16 cellular contexts compared by ENCODE assay signal in genomic region chr12:123608192-123608591, GRCh38.
"Had no signal": no experiment of that assay in that cellular context is flagged by ENCODE, and none has a peak within 500 bp of the region (broad histone marks: within the 10 kb centered on the region; RNA-seq: fewer than 3 reads in every experiment).

No MANE protein-coding gene starts in this region.

- H3K27me3 Mint-ChIP-seq: activated CD4-positive, alpha-beta memory T cell treated with anti-CD3 and anti-CD28 coated beads, Interleukin-2, amount 10 ng/mL, durations not matched to agents 7 days and 5 days; naive thymus-derived CD4-positive, alpha-beta T cell; stimulated activated memory B cell treated with anti-CD40 and anti-IgM and Interleukin-4, amounts not matched to agents 10 μg/mL and 1 μg/mL and 100 μg/mL, for 72 hours had no signal

- H3K27ac ChIP-seq: ascending aorta, left lung, neutrophil, parathyroid adenoma, thyroid gland, uterus had no signal

- H3K9ac ChIP-seq: parathyroid adenoma had no signal

- H3K4me3 Mint-ChIP-seq: activated CD4-positive, alpha-beta memory T cell treated with anti-CD3 and anti-CD28 coated beads, Interleukin-2, amount 10 ng/mL, durations not matched to agents 7 days and 5 days; activated T-helper 1 cell treated with anti-CD3 and anti-CD28 coated beads, Interleukin-12 subunit alpha, Interleukin-12 subunit beta, Interleukin-2, Interleukin-4 antibody, amounts not matched to agents 30 ng/mL and 10 ng/mL and 1 ng/mL, durations not matched to agents 14 hours and 24 hours and 36 hours; naive thymus-derived CD4-positive, alpha-beta T cell; stimulated activated memory B cell treated with anti-CD40 and anti-IgM and Interleukin-4, amounts not matched to agents 10 μg/mL and 1 μg/mL and 100 μg/mL, for 72 hours had no signal

- H3K27ac Mint-ChIP-seq: activated CD4-positive, alpha-beta memory T cell treated with anti-CD3 and anti-CD28 coated beads, Interleukin-2, amount 10 ng/mL, durations not matched to agents 7 days and 5 days; activated T-helper 1 cell treated with anti-CD3 and anti-CD28 coated beads, Interleukin-12 subunit alpha, Interleukin-12 subunit beta, Interleukin-2, Interleukin-4 antibody, amounts not matched to agents 30 ng/mL and 10 ng/mL and 1 ng/mL, durations not matched to agents 14 hours and 24 hours and 36 hours; stimulated activated memory B cell treated with anti-CD40 and anti-IgM and Interleukin-4, amounts not matched to agents 10 μg/mL and 1 μg/mL and 100 μg/mL, for 72 hours had no signal

- H3K27me3 ChIP-seq: ascending aorta, left lung, neutrophil, thyroid gland, uterus had no signal

- H3K9me3 ChIP-seq: ascending aorta, left lung, neutrophil, thyroid gland, uterus had no signal

- H3K9me3 Mint-ChIP-seq: activated CD4-positive, alpha-beta memory T cell treated with anti-CD3 and anti-CD28 coated beads, Interleukin-2, amount 10 ng/mL, durations not matched to agents 7 days and 5 days; activated T-helper 1 cell treated with anti-CD3 and anti-CD28 coated beads, Interleukin-12 subunit alpha, Interleukin-12 subunit beta, Interleukin-2, Interleukin-4 antibody, amounts not matched to agents 30 ng/mL and 10 ng/mL and 1 ng/mL, durations not matched to agents 14 hours and 24 hours and 36 hours; naive thymus-derived CD4-positive, alpha-beta T cell; stimulated activated memory B cell treated with anti-CD40 and anti-IgM and Interleukin-4, amounts not matched to agents 10 μg/mL and 1 μg/mL and 100 μg/mL, for 72 hours had no signal

- H3K4me1 ChIP-seq: ascending aorta, parathyroid adenoma, thyroid gland, uterus had no signal

- H2AFZ ChIP-seq: parathyroid adenoma had no signal

- H3K4me3 ChIP-seq: ascending aorta, left lung, thyroid gland, uterus had no signal

- ATAC-seq: esophagus mucosa; left lung; naive thymus-derived CD4-positive, alpha-beta T cell; stimulated activated memory B cell treated with anti-CD40 and anti-IgM and Interleukin-4, amounts not matched to agents 10 μg/mL and 1 μg/mL and 100 μg/mL, for 72 hours had no signal

- H3K36me3 ChIP-seq: uterus had no signal

- DNase-seq: activated CD4-positive, alpha-beta memory T cell treated with anti-CD3 and anti-CD28 coated beads, Interleukin-2, amount 10 ng/mL, durations not matched to agents 7 days and 5 days; activated CD4-positive, alpha-beta T cell treated with anti-CD3 and anti-CD28 coated beads for 1 hour; activated CD8-positive, alpha-beta memory T cell treated with anti-CD3 and anti-CD28 coated beads, Interleukin-2, amount 50 U/mL, for 4 hours; activated naive CD4-positive, alpha-beta T cell; left lung; mammary epithelial cell; naive thymus-derived CD4-positive, alpha-beta T cell; T1000; thyroid gland; uterus had no signal
